1 cellular context compared by ENCODE assay signal in the genomic region with DNA sequence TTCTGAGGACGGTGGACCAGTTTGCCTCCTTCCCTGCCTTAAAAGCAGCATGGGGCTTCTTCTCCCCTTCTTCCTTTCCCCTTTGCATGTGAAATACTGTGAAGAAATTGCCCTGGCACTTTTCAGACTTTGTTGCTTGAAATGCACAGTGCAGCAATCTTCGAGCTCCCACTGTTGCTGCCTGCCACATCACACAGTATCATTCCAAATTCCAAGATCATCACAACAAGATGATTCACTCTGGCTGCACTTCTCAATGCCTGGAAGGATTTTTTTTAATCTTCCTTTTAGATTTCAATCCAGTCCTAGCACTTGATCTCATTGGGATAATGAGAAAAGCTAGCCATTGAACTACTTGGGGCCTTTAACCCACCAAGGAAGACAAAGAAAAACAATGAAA.
TF ChIP-seq lines count a peak whose summit lies in the region.

No MANE protein-coding gene starts in this region.

TF ChIP-seq in GM23338, 12 proteins besides CTCF, POLR2A, EP300 and RAD21 (continued from another document):
- TF ChIP-seq ZNF462 (CRISPR knock-in tag; IDR thresholded peaks at IDR 0.05) (no peak), ETS1 (IDR thresholded peaks at IDR 0.05) (no peak), ZNF114 (CRISPR knock-in tag; IDR thresholded peaks at IDR 0.05) (no peak), STAT1 (IDR thresholded peaks at IDR 0.05; ENCODE audit: unreplicated experiment) (no peak), NANOG (IDR thresholded peaks at IDR 0.05; ENCODE audit: borderline replicate concordance) (no peak), JUNB (IDR thresholded peaks at IDR 0.05; ENCODE audit: unreplicated experiment) (no peak), EZH2phosphoT487 (IDR thresholded peaks at IDR 0.05; ENCODE audit: unreplicated experiment) (no peak)
